Comparison of ENCODE assay signal across 8 cellular contexts in genomic region chr21:28516996-28517592, GRCh38.
DNase-seq lines count a peak whose midpoint lies in the region; ATAC-seq, FAIRE-seq and TF ChIP-seq lines count a peak whose summit lies in the region.

No MANE protein-coding gene starts in this region.

- no peaks in the 10 kb centered on the region for H3K27me3 ChIP-seq in OCI-LY1 (ENCODE audit: insufficient read depth, low read length)
- H3K27me3 ChIP-seq in pancreas, result no peaks in the 10 kb centered on the region
- no peaks in the 10 kb centered on the region for H3K27me3 ChIP-seq in upper lobe of right lung

- no peak overlapping the region for H3K9ac ChIP-seq in OCI-LY1 (ENCODE audit: low read length)

- H3K4me3 ChIP-seq in OCI-LY1 (ENCODE audit: low read depth, low read length, poor library complexity, severe bottlenecking), result no peak overlapping the region
- H3K4me3 ChIP-seq in pancreas, result no peak overlapping the region
- no peak overlapping the region for H3K4me3 ChIP-seq in upper lobe of right lung

- no peak overlapping the region for H3K4me3 Mint-ChIP-seq in activated T-cell treated with anti-CD3 and anti-CD28 coated beads, Interleukin-2, amount 50 U/mL, for 4 hours

- no peaks in the 10 kb centered on the region for H4K20me1 ChIP-seq in OCI-LY1 (ENCODE audit: insufficient read depth, low read length)

- no peaks in the 10 kb centered on the region for H3K36me3 Mint-ChIP-seq in activated T-cell treated with anti-CD3 and anti-CD28 coated beads, Interleukin-2, amount 50 U/mL, for 4 hours (ENCODE audit: insufficient read depth)

- no peaks in the 10 kb centered on the region for H3K79me2 ChIP-seq in OCI-LY1 (ENCODE audit: insufficient read depth, low read length)

- no peaks in the 10 kb centered on the region for H3K9me3 Mint-ChIP-seq in activated T-cell treated with anti-CD3 and anti-CD28 coated beads, Interleukin-2, amount 50 U/mL, for 4 hours

- no peaks in the 10 kb centered on the region for H3K4me1 Mint-ChIP-seq in activated T-cell treated with anti-CD3 and anti-CD28 coated beads, Interleukin-2, amount 50 U/mL, for 4 hours (ENCODE audit: low read depth)

- FAIRE-seq in pancreas (lab: Jason Lieb, UNC), result no peak

- no peaks in the 10 kb centered on the region for H3K9me3 ChIP-seq in OCI-LY1 (ENCODE audit: low read length)
- no peaks in the 10 kb centered on the region for H3K9me3 ChIP-seq in pancreas
- H3K9me3 ChIP-seq in upper lobe of right lung, result no peaks in the 10 kb centered on the region

- DNase-seq in Caki2 (ENCODE audit: low read depth), result peak; percentile 37
- DNase-seq in activated T-cell treated with anti-CD3 and anti-CD28 coated beads, Interleukin-2, amount 50 U/mL, for 4 hours, result peak; percentile 40
- DNase-seq in foreskin melanocyte, result peak; percentile 23
- peak; percentile 62 to 86 (median 74) for DNase-seq in pancreas
- DNase-seq in upper lobe of right lung, result peak; percentile 75

- WGBS in pancreas, 2 donors, result 33 to 37% methylated on average over 6 of the region's 6 CpGs

- H3K27ac ChIP-seq in OCI-LY1 (ENCODE audit: low read depth, low read length, poor library complexity, severe bottlenecking), result no peak overlapping the region
- H3K27ac ChIP-seq in pancreas, result no peak overlapping the region
- H3K27ac ChIP-seq in upper lobe of right lung, result no peak overlapping the region

- peak; percentile 99 for ATAC-seq in GM19463 (IDR thresholded peaks at IDR 0.05; ENCODE audit: unreplicated experiment)
- peak; percentile 97 for ATAC-seq in HG03460 (IDR thresholded peaks at IDR 0.05; ENCODE audit: unreplicated experiment)
- peak; percentile 87 to 89 for ATAC-seq in activated T-cell treated with anti-CD3 and anti-CD28 coated beads, Interleukin-2, amount 50 U/mL, for 4 hours
- peak; percentile 93 to 100 (median 98) for ATAC-seq in pancreas
- peak; percentile 92 for ATAC-seq in upper lobe of right lung

- no peak overlapping the region for H2AFZ ChIP-seq in OCI-LY1 (ENCODE audit: low read length)

- H3K4me1 ChIP-seq in OCI-LY1 (ENCODE audit: insufficient read depth, low read length, severe bottlenecking) (no peaks in the 10 kb centered on the region), pancreas (no peaks in the 10 kb centered on the region), upper lobe of right lung (no peaks in the 10 kb centered on the region)

- intact Hi-C loops in pancreas (cut with DNase I) (no loop called here), upper lobe of right lung (cut with DNase I) (no loop called here)

- TF ChIP-seq CTCF in OCI-LY1 (IDR thresholded peaks at IDR 0.05; ENCODE audit: low read length) (peak; percentile 84), pancreas (IDR thresholded peaks at IDR 0.05) (peak; percentile 31 to 61 (median 52)), upper lobe of right lung (IDR thresholded peaks at IDR 0.05) (peak; percentile 61)

- no peak overlapping the region for H3K4me2 ChIP-seq in OCI-LY1 (ENCODE audit: low read length)

- in situ Hi-C loops in Caki2 (cut with HindIII; ENCODE audit: low pct_unique_long_range_greater_than_20kb, low sequenced_read_pairs), result no loop called here

- no peaks in the 10 kb centered on the region for H3K9me2 ChIP-seq in OCI-LY1 (ENCODE audit: low read depth, low read length)

- H3K36me3 ChIP-seq in OCI-LY1 (ENCODE audit: insufficient read depth, low read length), result no peaks in the 10 kb centered on the region
- no peaks in the 10 kb centered on the region for H3K36me3 ChIP-seq in pancreas
- no peaks in the 10 kb centered on the region for H3K36me3 ChIP-seq in upper lobe of right lung

- no peaks in the 10 kb centered on the region for H3F3A ChIP-seq in OCI-LY1 (ENCODE audit: insufficient read depth, low read length)

- H3K27me3 Mint-ChIP-seq in activated T-cell treated with anti-CD3 and anti-CD28 coated beads, Interleukin-2, amount 50 U/mL, for 4 hours (ENCODE audit: low read depth), result peaks cover 3% of the 10 kb centered on the region

Comparison
In these comparisons a context has a peak if more than half of its experiments do, and no peak if none do; other contexts are left out.
1. DNase-seq: peak in every context shown above with its lines; median percentile 75 in upper lobe of right lung; 74 in pancreas; 40 in activated T-cell treated with anti-CD3 and anti-CD28 coated beads, Interleukin-2, amount 50 U/mL, for 4 hours; 37 in Caki2; 23 in foreskin melanocyte.